ENCODE assay signal across 8 cellular contexts in genomic region chr5:139745800-139746690, GRCh38. TPM values are rescaled to one million over a fixed set of nuclear protein-coding genes. Genes with fewer than 3 reads are reported as not detected.
DNase-seq lines count a peak whose midpoint lies in the region; ATAC-seq, FAIRE-seq and TF ChIP-seq lines count a peak whose summit lies in the region.

No MANE protein-coding gene starts in this region.

- H4K5ac ChIP-seq in H1 (ENCODE audit: insufficient read length, low read depth, low read length), result no peak overlapping the region

- H3K4me1 ChIP-seq in GM23338 (ENCODE audit: insufficient read depth) (peaks cover 29% of the 10 kb centered on the region), H1 (replicated peaks in 1 of 4; ENCODE audit: control insufficient read depth in 3 of 4, insufficient read depth in 4 of 4, low read length in 3 of 4) (peaks cover 3 to 44% (median 29%) of the 10 kb centered on the region in 4 experiments)

- H3K4me3 Mint-ChIP-seq in GM23338, result peak overlapping the region; percentile 77
- peak overlapping the region; percentile 69 for H3K4me3 Mint-ChIP-seq in activated CD8-positive, alpha-beta T cell treated with anti-CD3 and anti-CD28 coated beads, Interleukin-2, amount 10 ng/mL, durations not matched to agents 7 days and 5 days
- H3K4me3 Mint-ChIP-seq in stimulated activated memory B cell treated with anti-CD40 and anti-IgM and Interleukin-4, amounts not matched to agents 10 μg/mL and 1 μg/mL and 100 μg/mL, for 72 hours, result peak overlapping the region; percentile 77

- no peaks in the 10 kb centered on the region; the same call in 2 of the 3 replicates for H3K36me3 Mint-ChIP-seq in GM23338 (ENCODE audit: low read depth)
- no peaks in the 10 kb centered on the region for H3K36me3 Mint-ChIP-seq in activated CD8-positive, alpha-beta T cell treated with anti-CD3 and anti-CD28 coated beads, Interleukin-2, amount 10 ng/mL, durations not matched to agents 7 days and 5 days (ENCODE audit: low read depth)
- no peaks in the 10 kb centered on the region for H3K36me3 Mint-ChIP-seq in stimulated activated memory B cell treated with anti-CD40 and anti-IgM and Interleukin-4, amounts not matched to agents 10 μg/mL and 1 μg/mL and 100 μg/mL, for 72 hours

- H3K27ac ChIP-seq in GM23338 (ENCODE audit: low read depth) (no peak overlapping the region), H1 (ENCODE audit: low read depth, low read length) (no peak overlapping the region)

- no peaks in the 10 kb centered on the region for H3K36me3 ChIP-seq in GM23338 (ENCODE audit: insufficient read depth)
- H3K36me3 ChIP-seq in H1 (ENCODE audit: control insufficient read depth in 2 of 4, insufficient read depth in 4 of 4, low read length in 3 of 4), result no peaks in the 10 kb centered on the region

- TF ChIP-seq CTCF in GM23338 (conservative IDR thresholded peaks at IDR 0.05; ENCODE audit: low read depth in 2 of 2), result no peak
- no peak for TF ChIP-seq CTCF in H1 (IDR thresholded peaks at IDR 0.05; ENCODE audit: control extremely low read depth in 1 of 3, insufficient read depth in 1 of 3, low read depth in 1 of 3, low read length in 3 of 3)

- H3K27me3 Mint-ChIP-seq in GM23338 (ENCODE audit: insufficient read depth, low read depth, poor library complexity), result peaks cover 67% of the 10 kb centered on the region
- H3K27me3 Mint-ChIP-seq in activated CD8-positive, alpha-beta T cell treated with anti-CD3 and anti-CD28 coated beads, Interleukin-2, amount 10 ng/mL, durations not matched to agents 7 days and 5 days (ENCODE audit: low read depth), result peaks cover 36% of the 10 kb centered on the region
- H3K27me3 Mint-ChIP-seq in stimulated activated memory B cell treated with anti-CD40 and anti-IgM and Interleukin-4, amounts not matched to agents 10 μg/mL and 1 μg/mL and 100 μg/mL, for 72 hours, result no peaks in the 10 kb centered on the region

- H3K27ac Mint-ChIP-seq in GM23338, result peak overlapping the region; percentile 60; the same call in 1 of the 2 replicates
- H3K27ac Mint-ChIP-seq in activated CD8-positive, alpha-beta T cell treated with anti-CD3 and anti-CD28 coated beads, Interleukin-2, amount 10 ng/mL, durations not matched to agents 7 days and 5 days, result no peak overlapping the region
- peak overlapping the region; percentile 89 for H3K27ac Mint-ChIP-seq in stimulated activated memory B cell treated with anti-CD40 and anti-IgM and Interleukin-4, amounts not matched to agents 10 μg/mL and 1 μg/mL and 100 μg/mL, for 72 hours

- H3K27me3 ChIP-seq in GM23338 (ENCODE audit: insufficient read depth) (peaks cover 56% of the 10 kb centered on the region), H1 (replicated peaks in 1 of 4; ENCODE audit: control insufficient read depth in 3 of 4, extremely low read depth in 1 of 4, insufficient read depth in 3 of 4, low read length in 3 of 4) (peaks cover 24 to 50% (median 42%) of the 10 kb centered on the region in 4 experiments)

- H3K4me2 ChIP-seq in GM23338, result peak overlapping the region; percentile 96
- peak overlapping the region; percentile 96 to 97 for H3K4me2 ChIP-seq in H1 (ENCODE audit: insufficient read depth in 1 of 2, low read depth in 2 of 2, low read length in 2 of 2)

- TF ChIP-seq RAD21 in H1 (IDR thresholded peaks at IDR 0.05 in 1 of 2, conservative IDR thresholded peaks at IDR 0.05 in 1 of 2; ENCODE audit: low read depth in 2 of 2, low read length in 2 of 2), result no peak

- 0 out of 7 replicates have a peak overlapping the region, but pooled peaks of 1 of the 4 experiments have one; percentile 2 for H3K9ac ChIP-seq in H1 (replicated peaks in 1 of 4; ENCODE audit: extremely low read depth in 1 of 4, low read depth in 3 of 4, low read length in 3 of 4)

- H2AFZ ChIP-seq in GM23338 (peak overlapping the region; percentile 92; the same call in 1 of the 2 replicates), H1 (ENCODE audit: low read length) (no peak overlapping the region)

- peak overlapping the region; percentile 67 for H2BK20ac ChIP-seq in H1 (ENCODE audit: low read length)

- no peak for TF ChIP-seq EP300 in H1 (IDR thresholded peaks at IDR 0.05; ENCODE audit: borderline replicate concordance in 1 of 2, low read depth in 2 of 2, low read length in 2 of 2)

- no peak overlapping the region for H2AK5ac ChIP-seq in H1 (ENCODE audit: low read depth, low read length)

- H3K79me2 ChIP-seq in GM23338 (replicated peaks; ENCODE audit: insufficient read depth) (no peaks in the 10 kb centered on the region), H1 (ENCODE audit: control insufficient read depth in 1 of 2, insufficient read depth in 2 of 2, low read length in 2 of 2) (no peaks in the 10 kb centered on the region)

- peak overlapping the region; percentile 82 for H2BK5ac ChIP-seq in H1 (ENCODE audit: low read depth, low read length)

- no peak for TF ChIP-seq POLR2A in H1 (IDR thresholded peaks at IDR 0.05; ENCODE audit: control extremely low read depth in 1 of 2, low read depth in 2 of 2, low read length in 2 of 2)

- CTCF ChIA-PET in activated CD8-positive, alpha-beta T cell treated with anti-CD3 and anti-CD28 coated beads, Interleukin-2, amount 10 ng/mL, durations not matched to agents 7 days and 5 days (lab: Charles Lee), result interaction anchor here (0.9 to 3.7 kb wide), 2 partner anchors 20 to 114 kb away, joined by 3 to 25 read pairs; no protein-coding TSS in a partner anchor
- CTCF ChIA-PET in H1 (lab: Charles Lee; ENCODE audit: partially characterized antibody), result interaction anchor here (0.7 to 8.4 kb wide), 14 partner anchors 12 to 223 kb away, joined by 3 to 81 read pairs (median 5); no protein-coding TSS in a partner anchor

- peak overlapping the region; percentile 35 for H3K56ac ChIP-seq in H1 (replicated peaks; ENCODE audit: insufficient read length, low read depth, low read length)

- H4K20me1 ChIP-seq in GM23338 (replicated peaks; ENCODE audit: insufficient read depth), result no peaks in the 10 kb centered on the region
- H4K20me1 ChIP-seq in H1 (replicated peaks in 1 of 2; ENCODE audit: control insufficient read depth in 1 of 2, insufficient read depth in 2 of 2, low read length in 2 of 2), result peaks cover 0 to 3% of the 10 kb centered on the region in 2 experiments

- H3K4me1 Mint-ChIP-seq in GM23338, result peaks cover 58% of the 10 kb centered on the region
- peaks cover 24% of the 10 kb centered on the region for H3K4me1 Mint-ChIP-seq in activated CD8-positive, alpha-beta T cell treated with anti-CD3 and anti-CD28 coated beads, Interleukin-2, amount 10 ng/mL, durations not matched to agents 7 days and 5 days (ENCODE audit: low read depth)
- H3K4me1 Mint-ChIP-seq in stimulated activated memory B cell treated with anti-CD40 and anti-IgM and Interleukin-4, amounts not matched to agents 10 μg/mL and 1 μg/mL and 100 μg/mL, for 72 hours, result peaks cover 74% of the 10 kb centered on the region

- H3K4me3 ChIP-seq in GM23338, result peak overlapping the region; percentile 80
- H3K4me3 ChIP-seq in H1 (ENCODE audit: extremely low read depth in 1 of 4, insufficient read depth in 2 of 4, low read depth in 3 of 4, low read length in 4 of 4), result peak overlapping the region; percentile 30 to 64 (median 56)

- H3K18ac ChIP-seq in H1 (ENCODE audit: extremely low read depth, low read length), result peak overlapping the region; percentile 89

- peak overlapping the region; percentile 96; the same call in 1 of the 2 replicates for H2BK12ac ChIP-seq in H1 (ENCODE audit: low read depth, low read length)

- WGBS in H1 (ENCODE audit: extremely low coverage in 1 of 2, insufficient coverage in 1 of 2, insufficient read length in 1 of 2, insufficient replicate concordance in 2 of 2, low coverage in 1 of 2, low lambda C conversion rate in 2 of 2, missing lambda C conversion rate in 1 of 2), 2 experiments, result 5% methylated on average over 37 of the region's 44 CpGs; no CpG with 5 or more reads in 1 of the 2 experiments

- POLR2A ChIA-PET in activated CD8-positive, alpha-beta T cell treated with anti-CD3 and anti-CD28 coated beads, Interleukin-2, amount 10 ng/mL, durations not matched to agents 7 days and 5 days (lab: Charles Lee), result interaction anchor here (0.6 to 1.4 kb wide), 3 partner anchors 35 to 363 kb away, joined by 3 to 4 read pairs (median 3); no protein-coding TSS in a partner anchor
- POLR2A ChIA-PET in H1 (lab: Charles Lee; ENCODE audit: partially characterized antibody), result interaction anchor here (0.8 to 7.7 kb wide), 13 partner anchors 9 to 110 kb away, joined by 3 to 76 read pairs (median 7); partner anchors contain the start of gene CXXC5

- no peaks in the 10 kb centered on the region for H3K79me1 ChIP-seq in H1 (ENCODE audit: low read depth, low read length)

- H3F3A ChIP-seq in GM23338 (replicated peaks; ENCODE audit: low read depth), result 0 out of 2 replicates have a peak, but pooled peaks cover 8% of the 10 kb centered on the region

- no peak overlapping the region for H4K91ac ChIP-seq in H1 (replicated peaks; ENCODE audit: insufficient read length, low read length)

- no peak overlapping the region for H3K23ac ChIP-seq in H1 (ENCODE audit: insufficient read length)

- in situ Hi-C loops in KBM-7 (cut with MboI; ENCODE audit: low pct_unique_long_range_greater_than_20kb, low sequenced_read_pairs), result no loop called here

- H3K4ac ChIP-seq in H1 (replicated peaks; ENCODE audit: insufficient read length, low read depth, low read length), result no peak overlapping the region

- H4K8ac ChIP-seq in H1 (ENCODE audit: extremely low read depth, insufficient read depth, low read length), result peak overlapping the region; percentile 40; the same call in 1 of the 2 replicates

- H2BK120ac ChIP-seq in H1 (replicated peaks; ENCODE audit: low read depth, low read length), result no peak overlapping the region

- peak; percentile 68 for ATAC-seq in GM23338
- ATAC-seq in activated CD8-positive, alpha-beta T cell treated with anti-CD3 and anti-CD28 coated beads, Interleukin-2, amount 10 ng/mL, durations not matched to agents 7 days and 5 days, result peak; percentile 42
- ATAC-seq in stimulated activated memory B cell treated with anti-CD40 and anti-IgM and Interleukin-4, amounts not matched to agents 10 μg/mL and 1 μg/mL and 100 μg/mL, for 72 hours, result peak; percentile 46

- no peaks in the 10 kb centered on the region for H3K9me3 Mint-ChIP-seq in GM23338
- no peaks in the 10 kb centered on the region for H3K9me3 Mint-ChIP-seq in activated CD8-positive, alpha-beta T cell treated with anti-CD3 and anti-CD28 coated beads, Interleukin-2, amount 10 ng/mL, durations not matched to agents 7 days and 5 days (ENCODE audit: insufficient read depth)
- H3K9me3 Mint-ChIP-seq in stimulated activated memory B cell treated with anti-CD40 and anti-IgM and Interleukin-4, amounts not matched to agents 10 μg/mL and 1 μg/mL and 100 μg/mL, for 72 hours, result no peaks in the 10 kb centered on the region

- peaks cover 25% of the 10 kb centered on the region; the same call in 1 of the 2 replicates for H3K23me2 ChIP-seq in H1 (ENCODE audit: low read depth, low read length)

- DNase-seq in COLO668 (lab: John Stamatoyannopoulos, UW; ENCODE audit: unreplicated experiment) (peak; percentile 10), GM23338 (ENCODE audit: low spot score) (peak; percentile 99), NCI-H345 (lab: John Stamatoyannopoulos, UW) (peak; percentile 61), H1 (ENCODE audit: low read depth in 1 of 2, low spot score in 2 of 2) (peak; percentile 75 to 89), lung microvascular endothelial cell (ENCODE audit: low read depth in 2 of 2) (peak; percentile 66 to 70), KBM-7 (no peak)
- peak; percentile 48 for DNase-seq in activated CD8-positive, alpha-beta T cell treated with anti-CD3 and anti-CD28 coated beads, Interleukin-2, amount 10 ng/mL, durations not matched to agents 7 days and 5 days

- no peaks in the 10 kb centered on the region for H3K9me3 ChIP-seq in H1 (ENCODE audit: insufficient read depth in 2 of 2, low read depth in 1 of 2, low read length in 1 of 2)

- H2BK15ac ChIP-seq in H1 (ENCODE audit: low read length), result peak overlapping the region; percentile 65; the same call in 1 of the 2 replicates

- no peaks in the 10 kb centered on the region for H3K9me2 ChIP-seq in GM23338 (ENCODE audit: insufficient read depth)

- peak; percentile 96 for FAIRE-seq in H1 (lab: Jason Lieb, UNC)

- no peak overlapping the region for H3K14ac ChIP-seq in H1 (ENCODE audit: insufficient read length)

RNA-seq across cellular contexts. Expression of gene PSD2, which starts 49.6 kb away (rescaled TPM):
- 0.10 TPM in 1 of 2 replicates, not detected in the other for total RNA-seq in GM23338 (2014; rRNA removed; shearing (Covaris generic))
- polyA plus RNA-seq in GM23338 (2016; fragmentation: Nextera tagmentation; extraction: Ambion mirVana) (0.08 and 0.17 TPM in 2 replicates), H1 (2011; rRNA removed) (0.14 and 0.25 TPM in 2 replicates)
- total RNA-seq in activated CD8-positive, alpha-beta T cell treated with anti-CD3 and anti-CD28 coated beads, Interleukin-2, amount 10 ng/mL, durations not matched to agents 7 days and 5 days, result not detected
- 0.06 and 0.13 TPM in 2 replicates for total RNA-seq in H1 (2021; fragmentation: NEBNext Ultra II Directional; extraction: Animal tissue kit (Norgen Biotek cat#: 25700))
- 0.23 TPM for polyA plus RNA-seq in H1 (2011; cell fraction: cytosol; rRNA removed)
- polyA plus RNA-seq in H1 (2011; cell fraction: nucleus; rRNA removed), result 0.48 TPM
- 0.09 to 0.24 TPM (median 0.15 TPM) in 4 replicates for polyA plus RNA-seq in H1 (2012, experiment 1 of 2)
- polyA plus RNA-seq in H1 (2012, experiment 2 of 2), result 0.14 TPM
- 0.06 TPM for polyA plus RNA-seq in H1 (2013, experiment 1 of 2)
- 0.09 TPM for polyA plus RNA-seq in H1 (2013, experiment 2 of 2)
- 0.17 TPM in 1 of 2 replicates, not detected in the other for polyA minus RNA-seq in H1 (2011; rRNA and poly(A)+ RNA removed)
- polyA minus RNA-seq in H1 (2011; cell fraction: cytosol; rRNA and poly(A)+ RNA removed), result not detected
- polyA minus RNA-seq in H1 (2011; cell fraction: nucleus; rRNA and poly(A)+ RNA removed), result 0.20 TPM
- under 0.01 TPM in 1 of 2 replicates, not detected in the other for total RNA-seq in lung microvascular endothelial cell
